8 cellular contexts compared by ENCODE assay signal in the genomic region with DNA sequence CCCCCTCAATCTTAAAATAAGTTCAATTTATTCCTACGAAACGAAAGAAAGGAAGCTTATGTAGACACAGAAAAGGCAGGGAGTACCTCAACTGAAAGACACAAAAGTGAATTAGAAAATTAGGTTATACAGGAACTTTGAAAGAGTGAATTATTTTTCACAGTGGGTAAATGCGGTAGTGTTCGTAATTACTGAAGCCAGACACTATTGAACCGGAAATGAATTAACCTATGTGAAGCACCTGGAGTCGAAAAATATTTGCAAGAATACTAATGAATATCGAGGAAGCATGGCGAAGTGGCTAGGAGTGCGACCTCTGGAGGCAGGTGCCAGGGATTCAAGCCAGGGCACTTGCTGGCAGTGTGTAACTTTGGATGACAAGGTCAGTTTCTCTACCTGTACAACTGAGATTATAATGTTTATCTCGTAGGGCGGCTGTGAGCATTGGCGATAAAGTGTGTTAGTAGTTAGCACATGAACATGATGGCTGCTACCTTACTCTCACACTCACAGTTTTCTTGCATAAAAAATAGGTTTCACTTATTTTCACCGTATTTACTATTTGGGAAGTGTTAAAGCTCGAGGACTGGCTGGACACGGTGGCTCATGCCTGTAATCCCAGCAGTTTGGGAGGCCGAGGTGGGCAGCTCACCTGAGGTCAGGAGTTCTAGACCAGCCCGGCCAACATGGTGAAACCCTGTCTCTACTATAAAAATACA. TPM values are rescaled to one million over a fixed set of nuclear protein-coding genes. Genes with fewer than 3 reads are reported as not detected.
DNase-seq lines count a peak whose midpoint lies in the region; ATAC-seq, FAIRE-seq and TF ChIP-seq lines count a peak whose summit lies in the region.

No MANE protein-coding gene starts in this region.

- no peaks in the 10 kb centered on the region for H3K9me3 Mint-ChIP-seq in activated naive CD4-positive, alpha-beta T cell treated with anti-CD3 and anti-CD28 coated beads, Interleukin-2, amount 50 U/mL, for 72 hours

- peak; percentile 90 for ATAC-seq in GM21825 (IDR thresholded peaks at IDR 0.05; ENCODE audit: unreplicated experiment)
- peak; percentile 81 to 83 for ATAC-seq in activated naive CD4-positive, alpha-beta T cell treated with anti-CD3 and anti-CD28 coated beads, Interleukin-2, amount 50 U/mL, for 72 hours

- H3K36me3 ChIP-seq in cardiac muscle cell: no peaks in the 10 kb centered on the region
- H3K36me3 ChIP-seq in ovary: no peaks in the 10 kb centered on the region

- FAIRE-seq in G401.6 (lab: Jason Lieb, UNC): peak; percentile 90

- intact Hi-C loops in ovary (cut with DNase I): no loop called here

- no peak for TF ChIP-seq EP300 in ovary (IDR thresholded peaks at IDR 0.05)

- H3K27ac ChIP-seq in cardiac muscle cell (no peak overlapping the region), ovary (peak overlapping the region; percentile 37 to 61)

- TF ChIP-seq CTCF in cardiac muscle cell (IDR thresholded peaks at IDR 0.05; ENCODE audit: low read depth, low read length) (peak; percentile 87), ovary (IDR thresholded peaks at IDR 0.05) (peak in 2 of 3 donors; percentile 10 to 41)

- H3K4me3 ChIP-seq in cardiac muscle cell: peak overlapping the region; percentile 93
- peak overlapping the region; percentile 48 for H3K4me3 ChIP-seq in ovary

- no peak for TF ChIP-seq POLR2A in ovary (IDR thresholded peaks at IDR 0.05)

- H3K36me3 Mint-ChIP-seq in activated naive CD4-positive, alpha-beta T cell treated with anti-CD3 and anti-CD28 coated beads, Interleukin-2, amount 50 U/mL, for 72 hours: peaks cover 0 to 12% of the 10 kb centered on the region in 2 donors

- H3K27ac Mint-ChIP-seq in activated naive CD4-positive, alpha-beta T cell treated with anti-CD3 and anti-CD28 coated beads, Interleukin-2, amount 50 U/mL, for 72 hours: no peak overlapping the region

- DNase-seq in KG1 (lab: John Stamatoyannopoulos, UW) (peak; percentile 19), SK-MEL-5 (ENCODE audit: low read depth, low spot score) (peak; percentile 76), cardiac muscle cell (ENCODE audit: low read depth in 1 of 2, low spot score in 1 of 2) (peak; percentile 69 to 78), ovary (peak; percentile 50 to 64 (median 59)), 8988T (no peak)
- DNase-seq in activated naive CD4-positive, alpha-beta T cell treated with anti-CD3 and anti-CD28 coated beads, Interleukin-2, amount 50 U/mL, for 72 hours (ENCODE audit: low spot score in 2 of 2): peak; percentile 63 to 66

- WGBS in ovary, 3 donors: 11 to 18% (median 11%) methylated on average over 17 of the region's 17 CpGs

- in situ Hi-C loops in SK-MEL-5 (cut with HindIII; ENCODE audit: low pct_unique_long_range_greater_than_20kb, low sequenced_read_pairs): no loop called here

- H3K27me3 ChIP-seq in cardiac muscle cell (no peaks in the 10 kb centered on the region), ovary (no peaks in the 10 kb centered on the region)

- H3K4me1 ChIP-seq in cardiac muscle cell (ENCODE audit: low read depth): no peaks in the 10 kb centered on the region
- H3K4me1 ChIP-seq in ovary (ENCODE audit: insufficient read depth): no peaks in the 10 kb centered on the region

- H3K9me3 ChIP-seq in cardiac muscle cell (ENCODE audit: low read depth) (no peaks in the 10 kb centered on the region), ovary (peaks cover 0 to 3% of the 10 kb centered on the region in 2 donors)

RNA-seq across cellular contexts. Expression of gene SLC18B1, which starts 0.5 kb away (rescaled TPM):
- 47.2 and 54.8 TPM in 2 replicates for total RNA-seq in SK-MEL-5 (2014; rRNA removed; shearing (Covaris generic))
- 28.7 and 32.4 TPM in 2 replicates for polyA plus RNA-seq in SK-MEL-5 (2015; cell fraction: cytosol; rRNA removed)
- 90.3 and 107 TPM in 2 replicates for polyA plus RNA-seq in SK-MEL-5 (2015; cell fraction: nucleus; rRNA removed)
- total RNA-seq in activated naive CD4-positive, alpha-beta T cell treated with anti-CD3 and anti-CD28 coated beads, Interleukin-2, amount 50 U/mL, for 72 hours: 1 to 10 TPM; 6.3 to 9.4 TPM
- total RNA-seq in cardiac muscle cell: 9.3 and 12.6 TPM in 2 replicates
- 18.7 and 24.8 TPM in 2 replicates for polyA plus RNA-seq in cardiac muscle cell
- total RNA-seq in ovary: 10 to 100 TPM in 3 of 7 donors, 1 to 10 TPM in 4; 3.2 to 10.9 (median 9.7) TPM
- 10 to 100 TPM in 1 of 2 donors, 1 to 10 TPM in 1; 6.5 to 15.2 TPM for polyA plus RNA-seq in ovary

RNA-seq across cellular contexts. Expression of gene RPS12, which starts 15.4 kb away (rescaled TPM):
- 2,464 and 2,714 TPM in 2 replicates for total RNA-seq in SK-MEL-5 (2014; rRNA removed; shearing (Covaris generic))
- 2,494 and 2,756 TPM in 2 replicates for polyA plus RNA-seq in SK-MEL-5 (2015; cell fraction: cytosol; rRNA removed)
- polyA plus RNA-seq in SK-MEL-5 (2015; cell fraction: nucleus; rRNA removed): 436 and 447 TPM in 2 replicates
- 1,000 to 10,000 TPM; 1,712 to 1,768 TPM for total RNA-seq in activated naive CD4-positive, alpha-beta T cell treated with anti-CD3 and anti-CD28 coated beads, Interleukin-2, amount 50 U/mL, for 72 hours
- total RNA-seq in cardiac muscle cell: 579 and 830 TPM in 2 replicates
- 348 and 386 TPM in 2 replicates for polyA plus RNA-seq in cardiac muscle cell
- 1,000 to 10,000 TPM; 1,933 to 6,320 (median 2,198) TPM for total RNA-seq in ovary
- 1,000 to 10,000 TPM; 2,239 to 5,658 TPM for polyA plus RNA-seq in ovary

RNA-seq across cellular contexts. Expression of gene VNN2, which starts 41.3 kb away (rescaled TPM):
- total RNA-seq in SK-MEL-5 (2014; rRNA removed; shearing (Covaris generic)): 0.08 and 0.34 TPM in 2 replicates
- polyA plus RNA-seq in SK-MEL-5 (2015; cell fraction: cytosol; rRNA removed): 0.49 and 0.75 TPM in 2 replicates
- polyA plus RNA-seq in SK-MEL-5 (2015; cell fraction: nucleus; rRNA removed): 0.60 and 2.1 TPM in 2 replicates
- total RNA-seq in activated naive CD4-positive, alpha-beta T cell treated with anti-CD3 and anti-CD28 coated beads, Interleukin-2, amount 50 U/mL, for 72 hours: 10 to 100 TPM; 11.4 to 19.3 TPM
- total RNA-seq in cardiac muscle cell (not detected in 2 replicates), ovary (1 to 10 TPM in 4 of 7 donors, under 1 TPM in 3; 0.59 to 4.9 (median 1.4) TPM)
- polyA plus RNA-seq in cardiac muscle cell (not detected in 2 replicates), ovary (1 to 10 TPM; 1.0 to 7.2 TPM)
